ENCODE assay signal across 13 cellular contexts in the genomic region with DNA sequence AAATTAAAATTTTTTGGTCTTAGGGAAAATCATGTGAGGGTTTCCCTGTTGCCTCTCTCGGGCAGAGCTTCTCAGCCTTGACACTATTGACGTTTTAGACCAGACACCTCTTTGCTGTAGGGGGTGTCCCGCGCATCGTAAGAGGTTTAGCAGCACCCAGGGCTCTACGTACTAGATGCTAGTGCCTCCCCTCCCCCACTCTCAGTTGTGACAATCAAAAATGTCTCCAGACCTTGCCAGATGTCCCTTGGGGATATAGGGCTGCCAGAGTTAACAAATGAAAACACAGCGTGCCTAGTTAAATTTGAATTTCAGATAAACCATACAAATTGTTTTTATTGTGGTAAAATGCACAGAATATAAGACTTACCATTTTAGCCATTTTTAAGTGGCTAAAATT.
DNase-seq lines count a peak whose midpoint lies in the region; ATAC-seq and TF ChIP-seq lines count a peak whose summit lies in the region.
"Had no signal": no experiment of that assay in that cellular context is flagged by ENCODE, and none has a peak within 500 bp of the region (broad histone marks: within the 10 kb centered on the region; RNA-seq: fewer than 3 reads in every experiment).

No MANE protein-coding gene starts in this region.

- H3K27ac Mint-ChIP-seq in stimulated activated naive CD8-positive, alpha-beta T cell treated with anti-CD3 and anti-CD28 coated beads, Interleukin-15, Interleukin-2, amounts not matched to agents 100 ng/mL and 50 ng/mL, for 24 hours: no peak overlapping the region
- H3K27ac Mint-ChIP-seq: progenitor cell of endocrine pancreas, WTC11 had no signal

- no peaks in the 10 kb centered on the region for H3K27me3 Mint-ChIP-seq in stimulated activated naive CD8-positive, alpha-beta T cell treated with anti-CD3 and anti-CD28 coated beads, Interleukin-15, Interleukin-2, amounts not matched to agents 100 ng/mL and 50 ng/mL, for 24 hours

- no peaks in the 10 kb centered on the region for H3K9me3 Mint-ChIP-seq in stimulated activated naive CD8-positive, alpha-beta T cell treated with anti-CD3 and anti-CD28 coated beads, Interleukin-15, Interleukin-2, amounts not matched to agents 100 ng/mL and 50 ng/mL, for 24 hours
- H3K9me3 Mint-ChIP-seq: WTC11 had no signal

- H3K36me3 Mint-ChIP-seq in stimulated activated naive CD8-positive, alpha-beta T cell treated with anti-CD3 and anti-CD28 coated beads, Interleukin-15, Interleukin-2, amounts not matched to agents 100 ng/mL and 50 ng/mL, for 24 hours (ENCODE audit: low read depth): no peaks in the 10 kb centered on the region
- H3K36me3 Mint-ChIP-seq: WTC11 had no signal

- H3K4me1 ChIP-seq in heart right ventricle: peaks cover 13 to 43% (median 30%) of the 10 kb centered on the region in 9 donors

- peaks cover 62% of the 10 kb centered on the region for H3K4me1 Mint-ChIP-seq in stimulated activated naive CD8-positive, alpha-beta T cell treated with anti-CD3 and anti-CD28 coated beads, Interleukin-15, Interleukin-2, amounts not matched to agents 100 ng/mL and 50 ng/mL, for 24 hours (ENCODE audit: low read depth)

- peak overlapping the region; percentile 37 to 77 (median 58) for H3K27ac ChIP-seq in heart right ventricle
- H3K27ac ChIP-seq: C4-2B had no signal

- DNase-seq in activated T-cell treated with anti-CD3 and anti-CD28 coated beads for 24 hours (ENCODE audit: low read depth) (peak; percentile 2), activated T-cell treated with anti-CD3 and anti-CD28 coated beads for 4 hours (no peak), heart right ventricle (peak in 1 of 2 donors; percentile 55), AG20443 (ENCODE audit: low spot score) (no peak)
- DNase-seq: kidney glomerular epithelial cell, NCI-H1092 had no signal

- H3K4me3 Mint-ChIP-seq in stimulated activated naive CD8-positive, alpha-beta T cell treated with anti-CD3 and anti-CD28 coated beads, Interleukin-15, Interleukin-2, amounts not matched to agents 100 ng/mL and 50 ng/mL, for 24 hours: peak overlapping the region; percentile 25
- H3K4me3 Mint-ChIP-seq: WTC11 had no signal

- no peaks in the 10 kb centered on the region for H3K27me3 ChIP-seq in heart right ventricle

- WGBS in heart right ventricle, 2 donors: 11 to 19% methylated on average over 7 of the region's 7 CpGs

- H3K9me3 ChIP-seq in heart right ventricle: no peaks in the 10 kb centered on the region

- peak overlapping the region in 5 of 10 donors; percentile 7 to 30 (median 20) for H3K4me3 ChIP-seq in heart right ventricle

- no peak for ATAC-seq in SK-N-SH treated with all-trans-retinoic acid at 6 μM for 48 hours
- ATAC-seq in heart right ventricle: peak in 7 of 8 donors; percentile 32 to 84 (median 65)
- ATAC-seq in HG03097 (IDR thresholded peaks at IDR 0.05; ENCODE audit: low FRiP score, unreplicated experiment): no peak
- no peak for ATAC-seq in GM19351 (IDR thresholded peaks at IDR 0.05; ENCODE audit: unreplicated experiment)
- ATAC-seq: WTC11 had no signal

- TF ChIP-seq CTCF in heart right ventricle (IDR thresholded peaks at IDR 0.05): no peak

- intact Hi-C loops in heart right ventricle (cut with DNase I): no loop called here

- no peaks in the 10 kb centered on the region for H3K36me3 ChIP-seq in heart right ventricle

TF ChIP-seq in SK-N-SH treated with all-trans-retinoic acid at 6 μM for 48 hours, 23 proteins besides CTCF, POLR2A, EP300 and RAD21:
- TF ChIP-seq ISL1 (CRISPR knock-in tag; IDR thresholded peaks at IDR 0.05): no peak
- TF ChIP-seq, protein P1, sequence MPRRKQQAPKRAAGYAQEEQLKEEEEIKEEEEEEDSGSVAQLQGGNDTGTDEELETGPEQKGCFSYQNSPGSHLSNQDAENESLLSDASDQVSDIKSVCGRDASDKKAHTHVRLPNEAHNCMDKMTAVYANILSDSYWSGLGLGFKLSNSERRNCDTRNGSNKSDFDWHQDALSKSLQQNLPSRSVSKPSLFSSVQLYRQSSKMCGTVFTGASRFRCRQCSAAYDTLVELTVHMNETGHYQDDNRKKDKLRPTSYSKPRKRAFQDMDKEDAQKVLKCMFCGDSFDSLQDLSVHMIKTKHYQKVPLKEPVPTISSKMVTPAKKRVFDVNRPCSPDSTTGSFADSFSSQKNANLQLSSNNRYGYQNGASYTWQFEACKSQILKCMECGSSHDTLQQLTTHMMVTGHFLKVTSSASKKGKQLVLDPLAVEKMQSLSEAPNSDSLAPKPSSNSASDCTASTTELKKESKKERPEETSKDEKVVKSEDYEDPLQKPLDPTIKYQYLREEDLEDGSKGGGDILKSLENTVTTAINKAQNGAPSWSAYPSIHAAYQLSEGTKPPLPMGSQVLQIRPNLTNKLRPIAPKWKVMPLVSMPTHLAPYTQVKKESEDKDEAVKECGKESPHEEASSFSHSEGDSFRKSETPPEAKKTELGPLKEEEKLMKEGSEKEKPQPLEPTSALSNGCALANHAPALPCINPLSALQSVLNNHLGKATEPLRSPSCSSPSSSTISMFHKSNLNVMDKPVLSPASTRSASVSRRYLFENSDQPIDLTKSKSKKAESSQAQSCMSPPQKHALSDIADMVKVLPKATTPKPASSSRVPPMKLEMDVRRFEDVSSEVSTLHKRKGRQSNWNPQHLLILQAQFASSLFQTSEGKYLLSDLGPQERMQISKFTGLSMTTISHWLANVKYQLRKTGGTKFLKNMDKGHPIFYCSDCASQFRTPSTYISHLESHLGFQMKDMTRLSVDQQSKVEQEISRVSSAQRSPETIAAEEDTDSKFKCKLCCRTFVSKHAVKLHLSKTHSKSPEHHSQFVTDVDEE (CRISPR knock-in tag; IDR thresholded peaks at IDR 0.05): 0 out of 2 replicates have a peak, but pooled peaks have one; percentile 21
TF ChIP-seq in SK-N-SH treated with all-trans-retinoic acid at 6 μM for 48 hours: peak in this region for 1.

Comparison
In these comparisons a context has a peak if more than half of its experiments do, and no peak if none do; other contexts are left out.
1. ATAC-seq: peak in heart right ventricle (7 of 8); none in SK-N-SH treated with all-trans-retinoic acid at 6 μM for 48 hours (single experiment), HG03097 (single experiment) and GM19351 (single experiment).